2 cellular contexts compared by ENCODE assay signal in genomic region chr13:93328943-93329342, GRCh38.
TF ChIP-seq lines count a peak whose summit lies in the region.

No MANE protein-coding gene starts in this region.

TF ChIP-seq in SK-N-SH treated with all-trans-retinoic acid at 6 μM for 48 hours, 23 proteins besides CTCF, POLR2A, EP300 and RAD21 (continued from another document):
- no peak for TF ChIP-seq TSHZ2 (CRISPR knock-in tag; IDR thresholded peaks at IDR 0.05)

TF ChIP-seq in SK-N-SH, 30 proteins besides CTCF, POLR2A, EP300 and RAD21 (continued from another document):
- TF ChIP-seq IRF3 (IDR thresholded peaks at IDR 0.05; ENCODE audit: low read depth, low read length) (no peak), PBX3 (IDR thresholded peaks at IDR 0.05) (no peak)
